In genomic region chrX:74593593-74593992, GRCh38 we compare ENCODE assay signal across 23 cellular contexts.
"Had no signal": no experiment of that assay in that cellular context is flagged by ENCODE, and none has a peak within 500 bp of the region (broad histone marks: within the 10 kb centered on the region; RNA-seq: fewer than 3 reads in every experiment).

No MANE protein-coding gene starts in this region.

- H2AFZ ChIP-seq: hepatocyte, parathyroid adenoma had no signal

- H3K4me3 Mint-ChIP-seq: activated CD8-positive, alpha-beta T cell treated with anti-CD3 and anti-CD28 coated beads, Interleukin-2, amount 10 ng/mL, durations not matched to agents 7 days and 5 days; dendritic cell treated with granulocyte-macrophage colony-stimulating factor and Interleukin-4, amounts not matched to agents 40 ng/mL and 50 ng/mL, for 4 days; mesothelial cell of epicardium; nephron; T-cell had no signal

- H3K36me3 ChIP-seq: breast epithelium had no signal

- H3K27me3 Mint-ChIP-seq: dendritic cell treated with granulocyte-macrophage colony-stimulating factor and Interleukin-4, amounts not matched to agents 40 ng/mL and 50 ng/mL, for 4 days had no signal

- H3K9ac ChIP-seq: parathyroid adenoma had no signal

- H3K9me3 Mint-ChIP-seq: dendritic cell treated with granulocyte-macrophage colony-stimulating factor and Interleukin-4, amounts not matched to agents 40 ng/mL and 50 ng/mL, for 4 days; nephron; T-cell had no signal

- H3K27me3 ChIP-seq: hepatocyte had no signal

- ATAC-seq: activated CD8-positive, alpha-beta T cell treated with anti-CD3 and anti-CD28 coated beads, Interleukin-2, amount 10 ng/mL, durations not matched to agents 7 days and 5 days; esophagus mucosa; left colon; T-cell had no signal

- H3K9me3 ChIP-seq: breast epithelium, lower lobe of right lung had no signal

- H3K79me2 ChIP-seq: parathyroid adenoma had no signal

- H3K4me3 ChIP-seq: breast epithelium, hepatocyte, lower lobe of right lung had no signal

- H3K4me1 ChIP-seq: breast epithelium, lower lobe of right lung, parathyroid adenoma had no signal

- H3K27ac Mint-ChIP-seq: activated CD8-positive, alpha-beta T cell treated with anti-CD3 and anti-CD28 coated beads, Interleukin-2, amount 10 ng/mL, durations not matched to agents 7 days and 5 days; dendritic cell treated with granulocyte-macrophage colony-stimulating factor and Interleukin-4, amounts not matched to agents 40 ng/mL and 50 ng/mL, for 4 days; mesothelial cell of epicardium; nephron; T-cell had no signal

- H3K27ac ChIP-seq: breast epithelium, hepatocyte, lower lobe of right lung, parathyroid adenoma had no signal

- H3K4me2 ChIP-seq: hepatocyte had no signal

- DNase-seq: activated CD4-positive, alpha-beta T cell treated with anti-CD3 and anti-CD28 coated beads for 48 hours; activated CD4-positive, CD25-positive, alpha-beta regulatory T cell; activated CD8-positive, alpha-beta T cell treated with anti-CD3 and anti-CD28 coated beads, Interleukin-2, amount 10 ng/mL, durations not matched to agents 7 days and 5 days; activated effector memory CD4-positive, alpha-beta T cell treated with Interleukin-2 at 50 U/mL for 16 hours; activated naive CD4-positive, alpha-beta T cell treated with anti-CD3 and anti-CD28 coated beads, Interleukin-2, amount 50 U/mL, for 16 hours; activated T-cell treated with anti-CD3 and anti-CD28 coated beads, Interleukin-2, amount 50 U/mL, for 48 hours; cerebellar nuclear complex; effector CD8-positive, alpha-beta T cell; foreskin fibroblast; left colon; lower lobe of right lung; stimulated activated CD4-positive, alpha-beta T cell treated with anti-CD3 and anti-CD28 coated beads, Interleukin-12 subunit alpha, Interleukin-12 subunit beta, amount 100 ng/mL, for 4 hours; stimulated activated CD4-positive, alpha-beta T cell treated with anti-CD3 and anti-CD28 coated beads, Interleukin-1b, Interleukin-23, amount 100 ng/mL, for 48 hours; stimulated activated CD8-positive, alpha-beta memory T cell treated with anti-CD3 and anti-CD28 coated beads, Interleukin-4, amount 100 ng/mL, for 48 hours; stimulated activated naive CD4-positive, alpha-beta T cell; T-cell had no signal

- H3K4me1 Mint-ChIP-seq: mesothelial cell of epicardium, nephron had no signal
